In genomic region chr6:44480097-44480539, GRCh38 we compare ENCODE assay signal across 1 cellular context.
TF ChIP-seq lines count a peak whose summit lies in the region.

No MANE protein-coding gene starts in this region.

TF ChIP-seq in GM23338, 12 proteins besides CTCF, POLR2A, EP300 and RAD21 (continued from another document):
- no peak for TF ChIP-seq ETS1 (IDR thresholded peaks at IDR 0.05)
- no peak for TF ChIP-seq ZNF114 (CRISPR knock-in tag; IDR thresholded peaks at IDR 0.05)
- no peak for TF ChIP-seq CREB1 (CRISPR knock-in tag; IDR thresholded peaks at IDR 0.05; ENCODE audit: low read depth)
- TF ChIP-seq STAT1 (IDR thresholded peaks at IDR 0.05; ENCODE audit: unreplicated experiment) = no peak
- TF ChIP-seq ZNF331 (CRISPR knock-in tag; IDR thresholded peaks at IDR 0.05; ENCODE audit: low read depth) = no peak
- no peak for TF ChIP-seq JUNB (IDR thresholded peaks at IDR 0.05; ENCODE audit: unreplicated experiment)
